In genomic region chr2:127039387-127040031, GRCh38 we compare ENCODE assay signal across 13 cellular contexts.
DNase-seq lines count a peak whose midpoint lies in the region; ATAC-seq and TF ChIP-seq lines count a peak whose summit lies in the region.
"Had no signal": no experiment of that assay in that cellular context is flagged by ENCODE, and none has a peak within 500 bp of the region (broad histone marks: within the 10 kb centered on the region; RNA-seq: fewer than 3 reads in every experiment).

No MANE protein-coding gene starts in this region.

- H3K27ac ChIP-seq in smooth muscle cell (ENCODE audit: low read depth), result no peak overlapping the region

- H3K27me3 Mint-ChIP-seq in activated T-helper 17 cell treated with anti-CD3 and anti-CD28 coated beads, Interleukin-2, amount 50 U/mL, for 72 hours, result no peaks in the 10 kb centered on the region
- H3K27me3 Mint-ChIP-seq: CD4-positive, alpha-beta T cell had no signal

- no peaks in the 10 kb centered on the region for H3K9me3 ChIP-seq in smooth muscle cell (replicated peaks; ENCODE audit: low read depth)

- WGBS in smooth muscle cell (ENCODE audit: low lambda C conversion rate), result 97% methylated on average over 14 of the region's 14 CpGs

- TF ChIP-seq CTCF in GM10266 (IDR thresholded peaks at IDR 0.05; ENCODE audit: control insufficient read depth, insufficient read depth, low read depth, missing control alignments), result no peak
- no peak for TF ChIP-seq CTCF in smooth muscle cell (IDR thresholded peaks at IDR 0.05; ENCODE audit: borderline replicate concordance, insufficient read depth, poor library complexity, severe bottlenecking)

- DNase-seq in GM10266 (ENCODE audit: extremely low spot score) (peak; percentile 33), DMS53 treated with DMSO at 0.1 percent for 48 hours (lab: John Stamatoyannopoulos, UW; ENCODE audit: unreplicated experiment) (no peak), smooth muscle cell (lab: John Stamatoyannopoulos, UW; ENCODE audit: unreplicated experiment) (no peak), hypothalamus (lab: John Stamatoyannopoulos, UW) (no peak)
- no peak for DNase-seq in activated effector memory CD4-positive, alpha-beta T cell treated with anti-CD3 and anti-CD28 coated beads, Interleukin-2, amount 50 U/mL, for 16 hours
- DNase-seq: CD4-positive, alpha-beta T cell; GOT3; hippocampal formation; NCI-H1092 treated with DMSO at 0.1 percent for 48 hours had no signal

- H3K36me3 Mint-ChIP-seq in activated T-helper 17 cell treated with anti-CD3 and anti-CD28 coated beads, Interleukin-2, amount 50 U/mL, for 72 hours (ENCODE audit: low read depth), result no peaks in the 10 kb centered on the region

- H3K4me2 ChIP-seq in smooth muscle cell, result no peak overlapping the region

- no peak overlapping the region for H3K4me3 ChIP-seq in smooth muscle cell

- peaks cover 5% of the 10 kb centered on the region for H3K4me1 Mint-ChIP-seq in activated T-helper 17 cell treated with anti-CD3 and anti-CD28 coated beads, Interleukin-2, amount 50 U/mL, for 72 hours
- H3K4me1 Mint-ChIP-seq: neural crest cell had no signal

- no peak overlapping the region for H3K4me3 Mint-ChIP-seq in activated T-helper 17 cell treated with anti-CD3 and anti-CD28 coated beads, Interleukin-2, amount 50 U/mL, for 72 hours
- H3K4me3 Mint-ChIP-seq: CD4-positive, alpha-beta T cell; neural crest cell had no signal

- no peaks in the 10 kb centered on the region for H3K27me3 ChIP-seq in smooth muscle cell (ENCODE audit: low read depth)

- no peaks in the 10 kb centered on the region for H4K20me1 ChIP-seq in smooth muscle cell (ENCODE audit: low read depth)

- H3K9me3 Mint-ChIP-seq in activated T-helper 17 cell treated with anti-CD3 and anti-CD28 coated beads, Interleukin-2, amount 50 U/mL, for 72 hours, result no peaks in the 10 kb centered on the region
- H3K9me3 Mint-ChIP-seq: CD4-positive, alpha-beta T cell; neural crest cell had no signal

- H3K27ac Mint-ChIP-seq in activated T-helper 17 cell treated with anti-CD3 and anti-CD28 coated beads, Interleukin-2, amount 50 U/mL, for 72 hours, result peak overlapping the region; percentile 22
- H3K27ac Mint-ChIP-seq: CD4-positive, alpha-beta T cell had no signal

- H3F3A ChIP-seq in smooth muscle cell (ENCODE audit: low read depth), result no peaks in the 10 kb centered on the region

- no peaks in the 10 kb centered on the region for H3K36me3 ChIP-seq in smooth muscle cell (ENCODE audit: low read depth)

- peak; percentile 77 for ATAC-seq in GM19351 (IDR thresholded peaks at IDR 0.05; ENCODE audit: unreplicated experiment)
- ATAC-seq in HG02938 (IDR thresholded peaks at IDR 0.05; ENCODE audit: unreplicated experiment), result peak; percentile 55
- ATAC-seq in activated T-helper 17 cell treated with anti-CD3 and anti-CD28 coated beads, Interleukin-2, amount 50 U/mL, for 72 hours (replicated peaks), result peak; percentile 96

- no peaks in the 10 kb centered on the region for H3K4me1 ChIP-seq in smooth muscle cell (ENCODE audit: low read depth)

- no peak overlapping the region for H3K9ac ChIP-seq in smooth muscle cell (ENCODE audit: low read depth)

- no peak overlapping the region for H2AFZ ChIP-seq in smooth muscle cell (ENCODE audit: low read depth)

- H3K79me2 ChIP-seq in smooth muscle cell (ENCODE audit: low read depth), result no peaks in the 10 kb centered on the region
